In genomic region chr16:76879420-76879819, GRCh38 we compare ENCODE assay signal across 29 cellular contexts.
"Had no signal": no experiment of that assay in that cellular context is flagged by ENCODE, and none has a peak within 500 bp of the region (broad histone marks: within the 10 kb centered on the region; RNA-seq: fewer than 3 reads in every experiment).

No MANE protein-coding gene starts in this region.

- H3K36me3 ChIP-seq: brain microvascular endothelial cell, WERI-Rb-1 had no signal

- H3K27me3 ChIP-seq: brain microvascular endothelial cell, dorsolateral prefrontal cortex had no signal

- H3K4me3 ChIP-seq: coronary artery, dorsolateral prefrontal cortex had no signal

- DNase-seq: activated B cell treated with CpG ODN at 0.5 μM for 24 hours; activated CD4-positive, alpha-beta T cell treated with anti-CD3 and anti-CD28 coated beads for 48 hours; activated CD4-positive, alpha-beta T cell treated with anti-CD3 and anti-CD28 coated beads, Interleukin-2, amount 50 U/mL, for 1 hour; activated CD4-positive, alpha-beta T cell treated with anti-CD3 and anti-CD28 coated beads, Interleukin-2, amount 50 U/mL, for 48 hours; activated CD8-positive, alpha-beta memory T cell treated with anti-CD3 and anti-CD28 coated beads for 24 hours; activated CD8-positive, alpha-beta T cell treated with anti-CD3 and anti-CD28 coated beads for 36 hours; activated effector memory CD4-positive, alpha-beta T cell treated with Interleukin-2 at 50 U/mL for 16 hours; activated gamma-delta T cell treated with Interleukin-2 at 50 U/mL for 16 hours; activated naive CD4-positive, alpha-beta T cell treated with anti-CD3 and anti-CD28 coated beads, Interleukin-2, amount 50 U/mL, for 16 hours; activated naive CD4-positive, alpha-beta T cell treated with Interleukin-2 at 50 U/mL for 16 hours; activated T-cell treated with anti-CD3 and anti-CD28 coated beads, Interleukin-2, amount 50 U/mL, for 4 hours; amniotic stem cell; anterior cingulate cortex; brain microvascular endothelial cell; dorsolateral prefrontal cortex; effector memory CD4-positive, alpha-beta T cell; endodermal cell; foreskin fibroblast; head of caudate nucleus; T-helper 17 cell; T1000; WERI-Rb-1 had no signal

- H3K27ac ChIP-seq: brain microvascular endothelial cell, coronary artery, dorsolateral prefrontal cortex, WERI-Rb-1 had no signal

- FAIRE-seq: astrocyte, bronchial epithelial cell, frontal cortex had no signal

- ATAC-seq: activated CD4-positive, CD25-positive, alpha-beta regulatory T cell treated with anti-CD3 and anti-CD28 coated beads, Interleukin-2, amount 50 U/mL, for 24 hours; activated CD8-positive, alpha-beta T cell treated with anti-CD3 and anti-CD28 coated beads for 36 hours; activated T-cell treated with anti-CD3 and anti-CD28 coated beads, Interleukin-2, amount 50 U/mL, for 4 hours; activated T-helper 17 cell treated with anti-CD3 and anti-CD28 coated beads, Interleukin-2, amount 50 U/mL, for 72 hours; esophagus mucosa; T-helper 17 cell had no signal
